Comparison of ENCODE assay signal across 1 cellular context in the genomic region with DNA sequence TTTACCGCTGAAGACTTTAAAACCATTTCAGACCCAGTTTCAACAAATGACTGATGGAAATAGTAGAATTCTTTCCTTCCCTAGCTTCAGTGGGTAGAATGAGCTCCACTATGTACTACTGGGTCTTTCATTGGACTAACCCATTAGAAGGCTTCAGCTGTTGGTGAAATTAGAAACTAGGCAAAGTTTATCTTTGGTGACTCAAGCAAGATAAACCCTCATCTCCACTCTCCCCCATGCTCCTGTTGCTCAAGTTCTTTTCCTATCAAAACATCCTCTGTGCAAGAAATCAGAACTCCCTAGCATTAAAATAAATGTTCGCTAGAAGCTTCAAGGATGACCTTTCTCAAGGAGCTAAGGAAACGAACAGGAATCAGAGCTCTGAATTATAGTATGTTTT.
A peak's percentile ranks its signal among the peaks of the same experiment; 100 is the strongest.
TF ChIP-seq lines count a peak whose summit lies in the region.

No MANE protein-coding gene starts in this region.

TF ChIP-seq in HepG2, 621 proteins besides CTCF, POLR2A, EP300 and RAD21:
- TF ChIP-seq SP4 (CRISPR knock-in tag; IDR thresholded peaks at IDR 0.05) (no peak), HES4 (CRISPR knock-in tag; IDR thresholded peaks at IDR 0.05; ENCODE audit: borderline replicate concordance) (no peak), ZNF660 (CRISPR knock-in tag; IDR thresholded peaks at IDR 0.05; ENCODE audit: borderline replicate concordance, low read depth) (no peak), ZNF790 (CRISPR knock-in tag; IDR thresholded peaks at IDR 0.05; ENCODE audit: borderline replicate concordance) (no peak), KLF13 (CRISPR knock-in tag; IDR thresholded peaks at IDR 0.05) (no peak), SAFB2 (CRISPR knock-in tag; IDR thresholded peaks at IDR 0.05; ENCODE audit: borderline replicate concordance, low read depth) (no peak), KDM3A (CRISPR knock-in tag; IDR thresholded peaks at IDR 0.05; ENCODE audit: low read depth) (no peak), MLLT10 (CRISPR knock-in tag; IDR thresholded peaks at IDR 0.05) (no peak), NBN (conservative IDR thresholded peaks at IDR 0.05) (no peak), ZNF367 (CRISPR knock-in tag; IDR thresholded peaks at IDR 0.05; ENCODE audit: borderline replicate concordance) (no peak), ZNF282 (IDR thresholded peaks at IDR 0.05; ENCODE audit: partially characterized antibody) (no peak), ZFYVE20 (CRISPR knock-in tag; IDR thresholded peaks at IDR 0.05; ENCODE audit: borderline replicate concordance, low read depth) (no peak), MED1 (CRISPR knock-in tag; IDR thresholded peaks at IDR 0.05) (0 out of 2 replicates have a peak, but pooled peaks have one; percentile 18), FOXC1 (CRISPR knock-in tag; IDR thresholded peaks at IDR 0.05; ENCODE audit: borderline replicate concordance) (no peak), ZNF766 (CRISPR knock-in tag; IDR thresholded peaks at IDR 0.05; ENCODE audit: borderline replicate concordance) (no peak), FOXM1 (CRISPR knock-in tag; IDR thresholded peaks at IDR 0.05) (no peak), TBX3 (IDR thresholded peaks at IDR 0.05; ENCODE audit: borderline replicate concordance) (no peak), ZNF34 (CRISPR knock-in tag; IDR thresholded peaks at IDR 0.05; ENCODE audit: borderline replicate concordance) (no peak), ZFP1 (CRISPR knock-in tag; IDR thresholded peaks at IDR 0.05) (no peak), SOX13 (IDR thresholded peaks at IDR 0.05) (no peak), SOX13 (CRISPR knock-in tag; conservative IDR thresholded peaks at IDR 0.05 in 1 of 2, IDR thresholded peaks at IDR 0.05 in 1 of 2) (0 out of 4 replicates have a peak, but pooled peaks of 1 of the 2 experiments have one; percentile 7), TARDBP (CRISPR knock-in tag; IDR thresholded peaks at IDR 0.05) (no peak), ZNF644 (CRISPR knock-in tag; IDR thresholded peaks at IDR 0.05; ENCODE audit: low read depth) (peak; percentile 51; the same call in 1 of the 2 replicates), ZMYM2 (CRISPR knock-in tag; IDR thresholded peaks at IDR 0.05) (no peak), FOXP1 (IDR thresholded peaks at IDR 0.05) (no peak), FOXP1 (CRISPR knock-in tag; IDR thresholded peaks at IDR 0.05) (0 out of 2 replicates have a peak, but pooled peaks have one; percentile 8), MZF1 (CRISPR knock-in tag; IDR thresholded peaks at IDR 0.05; ENCODE audit: borderline replicate concordance) (no peak), ZNF382 (CRISPR knock-in tag; IDR thresholded peaks at IDR 0.05; ENCODE audit: borderline replicate concordance) (no peak), ZNF17 (CRISPR knock-in tag; IDR thresholded peaks at IDR 0.05) (no peak), ZNF256 (CRISPR knock-in tag; conservative IDR thresholded peaks at IDR 0.05) (no peak), FOSL2 (CRISPR knock-in tag; IDR thresholded peaks at IDR 0.05) (peak; percentile 71), ZNF138 (CRISPR knock-in tag; IDR thresholded peaks at IDR 0.05; ENCODE audit: low read depth) (no peak)
- TF ChIP-seq, protein P1, sequence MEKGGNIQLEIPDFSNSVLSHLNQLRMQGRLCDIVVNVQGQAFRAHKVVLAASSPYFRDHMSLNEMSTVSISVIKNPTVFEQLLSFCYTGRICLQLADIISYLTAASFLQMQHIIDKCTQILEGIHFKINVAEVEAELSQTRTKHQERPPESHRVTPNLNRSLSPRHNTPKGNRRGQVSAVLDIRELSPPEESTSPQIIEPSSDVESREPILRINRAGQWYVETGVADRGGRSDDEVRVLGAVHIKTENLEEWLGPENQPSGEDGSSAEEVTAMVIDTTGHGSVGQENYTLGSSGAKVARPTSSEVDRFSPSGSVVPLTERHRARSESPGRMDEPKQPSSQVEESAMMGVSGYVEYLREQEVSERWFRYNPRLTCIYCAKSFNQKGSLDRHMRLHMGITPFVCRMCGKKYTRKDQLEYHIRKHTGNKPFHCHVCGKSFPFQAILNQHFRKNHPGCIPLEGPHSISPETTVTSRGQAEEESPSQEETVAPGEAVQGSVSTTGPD (CRISPR knock-in tag; IDR thresholded peaks at IDR 0.05) = no peak
- TF ChIP-seq, protein P2, sequence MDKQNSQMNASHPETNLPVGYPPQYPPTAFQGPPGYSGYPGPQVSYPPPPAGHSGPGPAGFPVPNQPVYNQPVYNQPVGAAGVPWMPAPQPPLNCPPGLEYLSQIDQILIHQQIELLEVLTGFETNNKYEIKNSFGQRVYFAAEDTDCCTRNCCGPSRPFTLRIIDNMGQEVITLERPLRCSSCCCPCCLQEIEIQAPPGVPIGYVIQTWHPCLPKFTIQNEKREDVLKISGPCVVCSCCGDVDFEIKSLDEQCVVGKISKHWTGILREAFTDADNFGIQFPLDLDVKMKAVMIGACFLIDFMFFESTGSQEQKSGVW (CRISPR knock-in tag; IDR thresholded peaks at IDR 0.05; ENCODE audit: borderline replicate concordance) = no peak
- TF ChIP-seq, protein P3, sequence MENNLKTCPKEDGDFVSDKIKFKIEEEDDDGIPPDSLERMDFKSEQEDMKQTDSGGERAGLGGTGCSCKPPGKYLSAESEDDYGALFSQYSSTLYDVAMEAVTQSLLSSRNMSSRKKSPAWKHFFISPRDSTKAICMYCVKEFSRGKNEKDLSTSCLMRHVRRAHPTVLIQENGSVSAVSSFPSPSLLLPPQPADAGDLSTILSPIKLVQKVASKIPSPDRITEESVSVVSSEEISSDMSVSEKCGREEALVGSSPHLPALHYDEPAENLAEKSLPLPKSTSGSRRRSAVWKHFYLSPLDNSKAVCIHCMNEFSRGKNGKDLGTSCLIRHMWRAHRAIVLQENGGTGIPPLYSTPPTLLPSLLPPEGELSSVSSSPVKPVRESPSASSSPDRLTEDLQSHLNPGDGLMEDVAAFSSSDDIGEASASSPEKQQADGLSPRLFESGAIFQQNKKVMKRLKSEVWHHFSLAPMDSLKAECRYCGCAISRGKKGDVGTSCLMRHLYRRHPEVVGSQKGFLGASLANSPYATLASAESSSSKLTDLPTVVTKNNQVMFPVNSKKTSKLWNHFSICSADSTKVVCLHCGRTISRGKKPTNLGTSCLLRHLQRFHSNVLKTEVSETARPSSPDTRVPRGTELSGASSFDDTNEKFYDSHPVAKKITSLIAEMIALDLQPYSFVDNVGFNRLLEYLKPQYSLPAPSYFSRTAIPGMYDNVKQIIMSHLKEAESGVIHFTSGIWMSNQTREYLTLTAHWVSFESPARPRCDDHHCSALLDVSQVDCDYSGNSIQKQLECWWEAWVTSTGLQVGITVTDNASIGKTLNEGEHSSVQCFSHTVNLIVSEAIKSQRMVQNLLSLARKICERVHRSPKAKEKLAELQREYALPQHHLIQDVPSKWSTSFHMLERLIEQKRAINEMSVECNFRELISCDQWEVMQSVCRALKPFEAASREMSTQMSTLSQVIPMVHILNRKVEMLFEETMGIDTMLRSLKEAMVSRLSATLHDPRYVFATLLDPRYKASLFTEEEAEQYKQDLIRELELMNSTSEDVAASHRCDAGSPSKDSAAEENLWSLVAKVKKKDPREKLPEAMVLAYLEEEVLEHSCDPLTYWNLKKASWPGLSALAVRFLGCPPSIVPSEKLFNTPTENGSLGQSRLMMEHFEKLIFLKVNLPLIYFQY (CRISPR knock-in tag; IDR thresholded peaks at IDR 0.05; ENCODE audit: borderline replicate concordance) = no peak
- TF ChIP-seq, protein P4, sequence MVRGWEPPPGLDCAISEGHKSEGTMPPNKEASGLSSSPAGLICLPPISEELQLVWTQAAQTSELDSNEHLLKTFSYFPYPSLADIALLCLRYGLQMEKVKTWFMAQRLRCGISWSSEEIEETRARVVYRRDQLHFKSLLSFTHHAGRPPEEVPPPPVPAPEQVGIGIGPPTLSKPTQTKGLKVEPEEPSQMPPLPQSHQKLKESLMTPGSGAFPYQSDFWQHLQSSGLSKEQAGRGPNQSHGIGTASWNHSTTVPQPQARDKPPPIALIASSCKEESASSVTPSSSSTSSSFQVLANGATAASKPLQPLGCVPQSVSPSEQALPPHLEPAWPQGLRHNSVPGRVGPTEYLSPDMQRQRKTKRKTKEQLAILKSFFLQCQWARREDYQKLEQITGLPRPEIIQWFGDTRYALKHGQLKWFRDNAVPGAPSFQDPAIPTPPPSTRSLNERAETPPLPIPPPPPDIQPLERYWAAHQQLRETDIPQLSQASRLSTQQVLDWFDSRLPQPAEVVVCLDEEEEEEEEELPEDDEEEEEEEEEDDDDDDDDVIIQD (CRISPR knock-in tag; IDR thresholded peaks at IDR 0.05; ENCODE audit: low read depth) = peak; percentile 22; the same call in 1 of the 2 replicates
- TF ChIP-seq, protein P5, sequence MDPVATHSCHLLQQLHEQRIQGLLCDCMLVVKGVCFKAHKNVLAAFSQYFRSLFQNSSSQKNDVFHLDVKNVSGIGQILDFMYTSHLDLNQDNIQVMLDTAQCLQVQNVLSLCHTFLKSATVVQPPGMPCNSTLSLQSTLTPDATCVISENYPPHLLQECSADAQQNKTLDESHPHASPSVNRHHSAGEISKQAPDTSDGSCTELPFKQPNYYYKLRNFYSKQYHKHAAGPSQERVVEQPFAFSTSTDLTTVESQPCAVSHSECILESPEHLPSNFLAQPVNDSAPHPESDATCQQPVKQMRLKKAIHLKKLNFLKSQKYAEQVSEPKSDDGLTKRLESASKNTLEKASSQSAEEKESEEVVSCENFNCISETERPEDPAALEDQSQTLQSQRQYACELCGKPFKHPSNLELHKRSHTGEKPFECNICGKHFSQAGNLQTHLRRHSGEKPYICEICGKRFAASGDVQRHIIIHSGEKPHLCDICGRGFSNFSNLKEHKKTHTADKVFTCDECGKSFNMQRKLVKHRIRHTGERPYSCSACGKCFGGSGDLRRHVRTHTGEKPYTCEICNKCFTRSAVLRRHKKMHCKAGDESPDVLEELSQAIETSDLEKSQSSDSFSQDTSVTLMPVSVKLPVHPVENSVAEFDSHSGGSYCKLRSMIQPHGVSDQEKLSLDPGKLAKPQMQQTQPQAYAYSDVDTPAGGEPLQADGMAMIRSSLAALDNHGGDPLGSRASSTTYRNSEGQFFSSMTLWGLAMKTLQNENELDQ (CRISPR knock-in tag; IDR thresholded peaks at IDR 0.05; ENCODE audit: borderline replicate concordance) = no peak
- TF ChIP-seq, protein P6, sequence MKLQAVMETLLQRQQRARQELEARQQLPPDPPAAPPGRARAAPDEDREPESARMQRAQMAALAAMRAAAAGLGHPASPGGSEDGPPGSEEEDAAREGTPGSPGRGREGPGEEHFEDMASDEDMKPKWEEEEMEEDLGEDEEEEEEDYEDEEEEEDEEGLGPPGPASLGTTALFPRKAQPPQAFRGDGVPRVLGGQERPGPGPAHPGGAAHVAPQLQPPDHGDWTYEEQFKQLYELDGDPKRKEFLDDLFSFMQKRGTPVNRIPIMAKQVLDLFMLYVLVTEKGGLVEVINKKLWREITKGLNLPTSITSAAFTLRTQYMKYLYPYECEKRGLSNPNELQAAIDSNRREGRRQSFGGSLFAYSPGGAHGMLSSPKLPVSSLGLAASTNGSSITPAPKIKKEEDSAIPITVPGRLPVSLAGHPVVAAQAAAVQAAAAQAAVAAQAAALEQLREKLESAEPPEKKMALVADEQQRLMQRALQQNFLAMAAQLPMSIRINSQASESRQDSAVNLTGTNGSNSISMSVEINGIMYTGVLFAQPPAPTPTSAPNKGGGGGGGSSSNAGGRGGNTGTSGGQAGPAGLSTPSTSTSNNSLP (IDR thresholded peaks at IDR 0.05; ENCODE audit: low read depth, low read length) = no peak
- TF ChIP-seq, protein P7, sequence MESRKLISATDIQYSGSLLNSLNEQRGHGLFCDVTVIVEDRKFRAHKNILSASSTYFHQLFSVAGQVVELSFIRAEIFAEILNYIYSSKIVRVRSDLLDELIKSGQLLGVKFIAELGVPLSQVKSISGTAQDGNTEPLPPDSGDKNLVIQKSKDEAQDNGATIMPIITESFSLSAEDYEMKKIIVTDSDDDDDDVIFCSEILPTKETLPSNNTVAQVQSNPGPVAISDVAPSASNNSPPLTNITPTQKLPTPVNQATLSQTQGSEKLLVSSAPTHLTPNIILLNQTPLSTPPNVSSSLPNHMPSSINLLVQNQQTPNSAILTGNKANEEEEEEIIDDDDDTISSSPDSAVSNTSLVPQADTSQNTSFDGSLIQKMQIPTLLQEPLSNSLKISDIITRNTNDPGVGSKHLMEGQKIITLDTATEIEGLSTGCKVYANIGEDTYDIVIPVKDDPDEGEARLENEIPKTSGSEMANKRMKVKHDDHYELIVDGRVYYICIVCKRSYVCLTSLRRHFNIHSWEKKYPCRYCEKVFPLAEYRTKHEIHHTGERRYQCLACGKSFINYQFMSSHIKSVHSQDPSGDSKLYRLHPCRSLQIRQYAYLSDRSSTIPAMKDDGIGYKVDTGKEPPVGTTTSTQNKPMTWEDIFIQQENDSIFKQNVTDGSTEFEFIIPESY (CRISPR knock-in tag; IDR thresholded peaks at IDR 0.05) = no peak
- TF ChIP-seq, protein P8, sequence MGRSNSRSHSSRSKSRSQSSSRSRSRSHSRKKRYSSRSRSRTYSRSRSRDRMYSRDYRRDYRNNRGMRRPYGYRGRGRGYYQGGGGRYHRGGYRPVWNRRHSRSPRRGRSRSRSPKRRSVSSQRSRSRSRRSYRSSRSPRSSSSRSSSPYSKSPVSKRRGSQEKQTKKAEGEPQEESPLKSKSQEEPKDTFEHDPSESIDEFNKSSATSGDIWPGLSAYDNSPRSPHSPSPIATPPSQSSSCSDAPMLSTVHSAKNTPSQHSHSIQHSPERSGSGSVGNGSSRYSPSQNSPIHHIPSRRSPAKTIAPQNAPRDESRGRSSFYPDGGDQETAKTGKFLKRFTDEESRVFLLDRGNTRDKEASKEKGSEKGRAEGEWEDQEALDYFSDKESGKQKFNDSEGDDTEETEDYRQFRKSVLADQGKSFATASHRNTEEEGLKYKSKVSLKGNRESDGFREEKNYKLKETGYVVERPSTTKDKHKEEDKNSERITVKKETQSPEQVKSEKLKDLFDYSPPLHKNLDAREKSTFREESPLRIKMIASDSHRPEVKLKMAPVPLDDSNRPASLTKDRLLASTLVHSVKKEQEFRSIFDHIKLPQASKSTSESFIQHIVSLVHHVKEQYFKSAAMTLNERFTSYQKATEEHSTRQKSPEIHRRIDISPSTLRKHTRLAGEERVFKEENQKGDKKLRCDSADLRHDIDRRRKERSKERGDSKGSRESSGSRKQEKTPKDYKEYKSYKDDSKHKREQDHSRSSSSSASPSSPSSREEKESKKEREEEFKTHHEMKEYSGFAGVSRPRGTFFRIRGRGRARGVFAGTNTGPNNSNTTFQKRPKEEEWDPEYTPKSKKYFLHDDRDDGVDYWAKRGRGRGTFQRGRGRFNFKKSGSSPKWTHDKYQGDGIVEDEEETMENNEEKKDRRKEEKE (IDR thresholded peaks at IDR 0.05) = no peak
